In genomic region chr7:133273221-133273620, GRCh38 we compare ENCODE assay signal across 10 cellular contexts.
"Had no signal": no experiment of that assay in that cellular context is flagged by ENCODE, and none has a peak within 500 bp of the region (broad histone marks: within the 10 kb centered on the region; RNA-seq: fewer than 3 reads in every experiment).

No MANE protein-coding gene starts in this region.

- H3K27ac ChIP-seq: KMS-11 had no signal

- ATAC-seq: HCT116 had no signal

- H3K27ac Mint-ChIP-seq: HFFc6, IgD-negative memory B cell had no signal

- DNase-seq: GOT3, H7, HFFc6, Karpas-422, KBM-7 had no signal

- H3K4me3 ChIP-seq: HAP-1 had no signal

- H3K27me3 Mint-ChIP-seq: IgD-negative memory B cell had no signal

- H3K9me3 Mint-ChIP-seq: HFFc6 had no signal

- H3K4me3 Mint-ChIP-seq: HFFc6, IgD-negative memory B cell had no signal

- FAIRE-seq: HTR-8/SVneo had no signal

- H3K9me3 ChIP-seq: HAP-1 had no signal

- H3K4me2 ChIP-seq: KMS-11 had no signal

- H3K9ac ChIP-seq: KMS-11 had no signal
